In genomic region chr11:66268953-66269906, GRCh38 we compare ENCODE assay signal across 8 cellular contexts. TPM values are rescaled to one million over a fixed set of nuclear protein-coding genes. Genes with fewer than 3 reads are reported as not detected.
DNase-seq lines count a peak whose midpoint lies in the region; ATAC-seq and TF ChIP-seq lines count a peak whose summit lies in the region.

No MANE protein-coding gene starts in this region.

- TF ChIP-seq POLR2A in adrenal gland (IDR thresholded peaks at IDR 0.05), result no peak

- H3F3A ChIP-seq in MM.1S (ENCODE audit: insufficient read depth, low read length), result peaks cover 14% of the 10 kb centered on the region; the same call in 1 of the 2 replicates

- H3K4me2 ChIP-seq in MM.1S (ENCODE audit: low read depth, low read length), result peak overlapping the region; percentile 88

- peak overlapping the region; percentile 93 for H3K4me3 Mint-ChIP-seq in stimulated activated effector memory CD8-positive, alpha-beta T cell treated with anti-CD3 and anti-CD28 coated beads, Interleukin-12 subunit alpha, Interleukin-12 subunit beta, amount 100 ng/mL, for 72 hours

- ATAC-seq in stimulated activated effector memory CD8-positive, alpha-beta T cell treated with anti-CD3 and anti-CD28 coated beads, Interleukin-12 subunit alpha, Interleukin-12 subunit beta, amount 100 ng/mL, for 72 hours, result no peak
- no peak for ATAC-seq in esophagus mucosa

- H3K36me3 ChIP-seq in MM.1S (replicated peaks; ENCODE audit: insufficient read depth, low read length) (0 out of 2 replicates have a peak, but pooled peaks cover 3% of the 10 kb centered on the region), adrenal gland (replicated peaks in 1 of 2) (peaks cover 0 to 33% of the 10 kb centered on the region in 2 donors), iPS-20b (ENCODE audit: insufficient read depth, low read depth, low read length) (peaks cover 40% of the 10 kb centered on the region)

- peak overlapping the region; percentile 76 for H2AFZ ChIP-seq in MM.1S (ENCODE audit: low read length)

- peaks cover 63% of the 10 kb centered on the region for H3K4me1 Mint-ChIP-seq in stimulated activated effector memory CD8-positive, alpha-beta T cell treated with anti-CD3 and anti-CD28 coated beads, Interleukin-12 subunit alpha, Interleukin-12 subunit beta, amount 100 ng/mL, for 72 hours

- no peaks in the 10 kb centered on the region for H3K9me3 Mint-ChIP-seq in stimulated activated effector memory CD8-positive, alpha-beta T cell treated with anti-CD3 and anti-CD28 coated beads, Interleukin-12 subunit alpha, Interleukin-12 subunit beta, amount 100 ng/mL, for 72 hours

- peak; percentile 27; the same call in 1 of the 2 replicates for TF ChIP-seq CTCF in MM.1S (IDR thresholded peaks at IDR 0.05; ENCODE audit: low read length)
- TF ChIP-seq CTCF in adrenal gland (IDR thresholded peaks at IDR 0.05), result peak in 3 of 6 experiments; percentile 3 to 29 (median 7)
- no peak for TF ChIP-seq CTCF in GM10248 (IDR thresholded peaks at IDR 0.05; ENCODE audit: control extremely low read depth, extremely low read depth, low read depth, missing control alignments)

- H3K79me2 ChIP-seq in MM.1S (ENCODE audit: low read length), result peaks cover 32% of the 10 kb centered on the region

- POLR2A ChIA-PET in GM10248 (lab: Yijun Ruan, JAX), result no interaction called here

- H3K27me3 ChIP-seq in MM.1S (replicated peaks; ENCODE audit: insufficient read depth, low read length) (no peaks in the 10 kb centered on the region), adrenal gland (no peaks in the 10 kb centered on the region), iPS-20b (ENCODE audit: insufficient read depth, low read length) (no peaks in the 10 kb centered on the region)

- peaks cover 70% of the 10 kb centered on the region for H3K36me3 Mint-ChIP-seq in stimulated activated effector memory CD8-positive, alpha-beta T cell treated with anti-CD3 and anti-CD28 coated beads, Interleukin-12 subunit alpha, Interleukin-12 subunit beta, amount 100 ng/mL, for 72 hours

- H3K9me3 ChIP-seq in MM.1S (replicated peaks; ENCODE audit: insufficient read depth, low read length) (no peaks in the 10 kb centered on the region), adrenal gland (replicated peaks in 1 of 3) (no peaks in the 10 kb centered on the region), iPS-20b (ENCODE audit: insufficient read depth, low read depth, low read length) (no peaks in the 10 kb centered on the region)

- intact Hi-C loops in adrenal gland (cut with DNase I), result no loop called here

- WGBS in adrenal gland, 4 donors, result 2 to 7% (median 4%) methylated on average over 11 to 32 of the region's 32 CpGs

- no peaks in the 10 kb centered on the region for H3K9me2 ChIP-seq in MM.1S (replicated peaks; ENCODE audit: insufficient read depth, low read length)

- H3K4me1 ChIP-seq in MM.1S (ENCODE audit: low read length), result peaks cover 11% of the 10 kb centered on the region; the same call in 1 of the 2 replicates
- peaks cover 5 to 24% of the 10 kb centered on the region in 2 donors for H3K4me1 ChIP-seq in adrenal gland (replicated peaks in 1 of 2)
- peaks cover 7% of the 10 kb centered on the region; the same call in 1 of the 2 replicates for H3K4me1 ChIP-seq in iPS-20b (ENCODE audit: insufficient read depth, low read length)

- peak overlapping the region; percentile 78; the same call in 1 of the 2 replicates for H3K27ac ChIP-seq in MM.1S (ENCODE audit: low read length)
- peak overlapping the region; percentile 73 to 98 (median 92) for H3K27ac ChIP-seq in adrenal gland
- peak overlapping the region; percentile 74 for H3K27ac ChIP-seq in iPS-20b (ENCODE audit: low read length)

- H3K4me3 ChIP-seq in MM.1S (ENCODE audit: low read length), result peak overlapping the region; percentile 96
- peak overlapping the region; percentile 47 to 94 (median 85) for H3K4me3 ChIP-seq in adrenal gland
- peak overlapping the region; percentile 96 for H3K4me3 ChIP-seq in iPS-20b (ENCODE audit: low read length)

- H3K9ac ChIP-seq in MM.1S (ENCODE audit: low read length) (peak overlapping the region; percentile 84), iPS-20b (ENCODE audit: low read depth, low read length) (peak overlapping the region; percentile 92)

- no peaks in the 10 kb centered on the region for H4K20me1 ChIP-seq in MM.1S (ENCODE audit: insufficient read depth, low read length)

- CTCF ChIA-PET in GM10248 (lab: Yijun Ruan, JAX), result interaction anchor here (0.7 to 2.2 kb wide), 4 partner anchors 8 to 47 kb away, joined by 3 to 10 read pairs (median 3); no protein-coding TSS in a partner anchor

- peak overlapping the region; percentile 98 for H3K27ac Mint-ChIP-seq in stimulated activated effector memory CD8-positive, alpha-beta T cell treated with anti-CD3 and anti-CD28 coated beads, Interleukin-12 subunit alpha, Interleukin-12 subunit beta, amount 100 ng/mL, for 72 hours

- DNase-seq in NCI-H1417 (lab: John Stamatoyannopoulos, UW) (peak in 2 of 3 experiments; percentile 58 to 70), NCI-H1417 treated with DMSO at 0.1 percent for 48 hours (lab: John Stamatoyannopoulos, UW) (no peak), MM.1S (no peak), adrenal gland (peak in 3 of 7 donors; percentile 36 to 44 (median 38)), GM10248 (ENCODE audit: extremely low spot score) (no peak)
- DNase-seq in stimulated activated effector memory CD8-positive, alpha-beta T cell treated with anti-CD3 and anti-CD28 coated beads, Interleukin-12 subunit alpha, Interleukin-12 subunit beta, amount 100 ng/mL, for 72 hours (ENCODE audit: low spot score in 2 of 2), result no peak

RNA-seq across cellular contexts. Expression of gene RAB1B, which starts 0.8 kb away (rescaled TPM):
- total RNA-seq in adrenal gland (100 to 1,000 TPM; 128 to 190 (median 164) TPM), esophagus mucosa (145 TPM)
- 100 to 1,000 TPM; 109 to 168 (median 135) TPM for polyA plus RNA-seq in adrenal gland

RNA-seq across cellular contexts. Expression of gene CNIH2, which starts 8.7 kb away (rescaled TPM):
- total RNA-seq in adrenal gland, result 10 to 100 TPM in 1 of 8 donors, 1 to 10 TPM in 3, under 1 TPM in 2, not detected in 2; 0.55 to 10.9 (median 1.8) TPM
- 10 to 100 TPM in 1 of 3 donors, 1 to 10 TPM in 2; 3.3 to 13.4 (median 9.7) TPM for polyA plus RNA-seq in adrenal gland
- 0.52 TPM for total RNA-seq in esophagus mucosa

RNA-seq across cellular contexts. Expression of gene KLC2, which starts 11.7 kb away (rescaled TPM):
- total RNA-seq in adrenal gland (10 to 100 TPM; 17.3 to 50.0 (median 25.1) TPM), esophagus mucosa (14.2 TPM)
- 10 to 100 TPM; 14.6 to 68.1 (median 21.4) TPM for polyA plus RNA-seq in adrenal gland

RNA-seq across cellular contexts. Expression of gene YIF1A, which starts 19.7 kb away (rescaled TPM):
- total RNA-seq in adrenal gland, result 100 to 1,000 TPM in 4 of 8 donors, 10 to 100 TPM in 4; 69.7 to 154 (median 97.1) TPM
- polyA plus RNA-seq in adrenal gland, result 100 to 1,000 TPM in 2 of 3 donors, 10 to 100 TPM in 1; 97.9 to 129 (median 104) TPM
- total RNA-seq in esophagus mucosa, result 69.7 TPM

RNA-seq across cellular contexts. Expression of gene TMEM151A, which starts 22.5 kb away (rescaled TPM):
- total RNA-seq in adrenal gland (1 to 10 TPM in 3 of 8 donors, under 1 TPM in 2, not detected in 3; 0.07 to 2.3 (median 1.3) TPM), esophagus mucosa (not detected)
- 1 to 10 TPM in 2 of 3 donors, under 1 TPM in 1; 0.42 to 6.8 (median 1.9) TPM for polyA plus RNA-seq in adrenal gland

Comparison
In these comparisons a context has a peak if more than half of its experiments do, and no peak if none do; other contexts are left out.
1. DNase-seq: peak in NCI-H1417 (2 of 3); none in NCI-H1417 treated with DMSO at 0.1 percent for 48 hours (single experiment), MM.1S (single experiment), stimulated activated effector memory CD8-positive, alpha-beta T cell treated with anti-CD3 and anti-CD28 coated beads, Interleukin-12 subunit alpha, Interleukin-12 subunit beta, amount 100 ng/mL, for 72 hours (0 of 2) and GM10248 (single experiment).
2. Peak in every context shown above with its lines, with median percentiles within 50 percentile points of each other: H3K27ac ChIP-seq and H3K4me3 ChIP-seq.